Comparison of ENCODE assay signal across 1 cellular context in the genomic region with DNA sequence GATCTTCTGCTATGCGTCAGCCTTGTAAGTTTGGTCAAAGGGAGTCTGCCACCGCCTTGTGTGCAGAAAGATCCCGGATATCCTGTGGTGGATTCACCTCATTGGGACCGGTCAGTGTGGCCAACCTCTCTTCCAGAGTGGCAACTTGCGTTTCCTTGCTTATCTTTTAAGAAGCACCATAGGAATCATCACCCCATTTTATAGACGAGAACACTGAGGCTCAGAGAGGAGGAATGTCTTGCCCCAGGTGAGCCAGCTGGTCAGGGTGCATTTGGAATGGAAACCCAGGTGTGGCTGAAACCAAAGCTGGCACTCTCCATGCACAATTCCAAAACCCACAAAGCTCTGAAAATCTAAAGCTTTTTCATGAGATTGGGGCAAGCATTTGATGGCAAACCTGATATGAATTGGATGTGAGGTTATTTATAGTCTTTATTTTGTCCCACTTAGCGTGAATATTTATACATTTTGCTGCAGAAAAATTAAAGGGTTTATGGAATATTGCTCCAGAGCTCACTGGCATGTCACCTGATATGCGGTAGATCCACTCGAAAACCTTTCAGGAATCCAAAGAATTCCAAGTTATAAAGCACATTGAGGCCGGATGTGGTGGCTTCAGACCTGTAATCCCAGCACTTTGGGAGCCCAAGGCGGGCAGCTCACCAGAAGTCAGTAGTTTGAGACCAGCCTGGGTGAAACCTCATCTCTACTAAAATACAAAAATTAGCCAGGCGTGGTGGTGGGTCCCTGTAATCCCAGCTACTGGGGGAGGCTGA.
TF ChIP-seq lines count a peak whose summit lies in the region.

No MANE protein-coding gene starts in this region.

TF ChIP-seq in K562, 482 proteins besides CTCF, POLR2A, EP300 and RAD21:
- TF ChIP-seq RBM25 (IDR thresholded peaks at IDR 0.05; ENCODE audit: low read depth, low read length, severe bottlenecking) (peak; percentile 86), KDM1A (IDR thresholded peaks at IDR 0.05) (peak; percentile 14 to 27; a peak in 1 of 4 replicates), STAT5A (IDR thresholded peaks at IDR 0.05; ENCODE audit: borderline replicate concordance, low read length) (no peak), BCOR (IDR thresholded peaks at IDR 0.05) (peak; percentile 70)
TF ChIP-seq in K562: peak in this region for 3.
